In the genomic region with DNA sequence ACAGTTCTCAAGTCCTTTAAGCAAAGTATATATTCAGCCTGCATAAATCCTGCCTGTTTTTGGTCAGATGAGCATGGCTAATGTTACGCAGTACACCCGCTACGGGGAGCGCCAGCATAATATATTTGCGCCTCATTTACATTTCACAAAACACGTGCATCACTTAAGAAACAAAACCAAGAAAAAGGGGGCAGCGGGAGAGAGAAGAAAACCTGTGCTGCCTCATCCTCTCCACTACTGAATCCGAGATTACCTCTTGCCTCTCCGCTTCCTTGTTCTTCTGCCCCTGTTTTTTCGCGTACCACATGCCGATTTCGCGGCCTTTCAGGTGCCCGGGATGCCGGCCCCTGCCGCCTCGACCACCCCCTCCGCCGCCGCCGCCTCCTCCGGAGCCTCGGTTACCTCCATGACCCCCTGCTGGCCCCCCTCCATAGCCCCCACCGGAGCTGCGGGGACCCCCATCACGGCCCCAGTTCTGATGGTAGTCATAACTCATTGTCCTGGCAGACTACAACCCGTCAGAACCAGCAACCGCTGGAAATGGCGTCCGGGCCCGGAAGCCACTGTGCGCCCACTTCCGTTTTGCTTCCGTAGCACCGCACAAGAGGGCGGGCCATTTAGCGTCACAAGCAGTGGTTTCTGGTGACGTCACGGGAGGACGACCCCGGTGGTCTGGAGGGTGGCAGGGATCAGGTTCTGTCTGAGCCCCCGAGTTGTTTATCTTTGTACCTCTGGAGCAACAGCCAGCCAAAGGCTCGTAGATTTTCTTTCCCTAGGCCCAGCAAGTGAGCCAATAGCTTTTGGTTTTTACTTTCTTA, we compare ENCODE assay signal across 1 cellular context.
TF ChIP-seq lines count a peak whose summit lies in the region.

A gene with protein sequence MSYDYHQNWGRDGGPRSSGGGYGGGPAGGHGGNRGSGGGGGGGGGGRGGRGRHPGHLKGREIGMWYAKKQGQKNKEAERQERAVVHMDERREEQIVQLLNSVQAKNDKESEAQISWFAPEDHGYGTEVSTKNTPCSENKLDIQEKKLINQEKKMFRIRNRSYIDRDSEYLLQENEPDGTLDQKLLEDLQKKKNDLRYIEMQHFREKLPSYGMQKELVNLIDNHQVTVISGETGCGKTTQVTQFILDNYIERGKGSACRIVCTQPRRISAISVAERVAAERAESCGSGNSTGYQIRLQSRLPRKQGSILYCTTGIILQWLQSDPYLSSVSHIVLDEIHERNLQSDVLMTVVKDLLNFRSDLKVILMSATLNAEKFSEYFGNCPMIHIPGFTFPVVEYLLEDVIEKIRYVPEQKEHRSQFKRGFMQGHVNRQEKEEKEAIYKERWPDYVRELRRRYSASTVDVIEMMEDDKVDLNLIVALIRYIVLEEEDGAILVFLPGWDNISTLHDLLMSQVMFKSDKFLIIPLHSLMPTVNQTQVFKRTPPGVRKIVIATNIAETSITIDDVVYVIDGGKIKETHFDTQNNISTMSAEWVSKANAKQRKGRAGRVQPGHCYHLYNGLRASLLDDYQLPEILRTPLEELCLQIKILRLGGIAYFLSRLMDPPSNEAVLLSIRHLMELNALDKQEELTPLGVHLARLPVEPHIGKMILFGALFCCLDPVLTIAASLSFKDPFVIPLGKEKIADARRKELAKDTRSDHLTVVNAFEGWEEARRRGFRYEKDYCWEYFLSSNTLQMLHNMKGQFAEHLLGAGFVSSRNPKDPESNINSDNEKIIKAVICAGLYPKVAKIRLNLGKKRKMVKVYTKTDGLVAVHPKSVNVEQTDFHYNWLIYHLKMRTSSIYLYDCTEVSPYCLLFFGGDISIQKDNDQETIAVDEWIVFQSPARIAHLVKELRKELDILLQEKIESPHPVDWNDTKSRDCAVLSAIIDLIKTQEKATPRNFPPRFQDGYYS (minus strand): TSS at position 567 of the 818 bp plus-strand sequence. CDS start 71 bp downstream, at position 496.

TF ChIP-seq in HepG2, 621 proteins besides CTCF, POLR2A, EP300 and RAD21 (continued from another document and continues in another):
- TF ChIP-seq, protein P1, sequence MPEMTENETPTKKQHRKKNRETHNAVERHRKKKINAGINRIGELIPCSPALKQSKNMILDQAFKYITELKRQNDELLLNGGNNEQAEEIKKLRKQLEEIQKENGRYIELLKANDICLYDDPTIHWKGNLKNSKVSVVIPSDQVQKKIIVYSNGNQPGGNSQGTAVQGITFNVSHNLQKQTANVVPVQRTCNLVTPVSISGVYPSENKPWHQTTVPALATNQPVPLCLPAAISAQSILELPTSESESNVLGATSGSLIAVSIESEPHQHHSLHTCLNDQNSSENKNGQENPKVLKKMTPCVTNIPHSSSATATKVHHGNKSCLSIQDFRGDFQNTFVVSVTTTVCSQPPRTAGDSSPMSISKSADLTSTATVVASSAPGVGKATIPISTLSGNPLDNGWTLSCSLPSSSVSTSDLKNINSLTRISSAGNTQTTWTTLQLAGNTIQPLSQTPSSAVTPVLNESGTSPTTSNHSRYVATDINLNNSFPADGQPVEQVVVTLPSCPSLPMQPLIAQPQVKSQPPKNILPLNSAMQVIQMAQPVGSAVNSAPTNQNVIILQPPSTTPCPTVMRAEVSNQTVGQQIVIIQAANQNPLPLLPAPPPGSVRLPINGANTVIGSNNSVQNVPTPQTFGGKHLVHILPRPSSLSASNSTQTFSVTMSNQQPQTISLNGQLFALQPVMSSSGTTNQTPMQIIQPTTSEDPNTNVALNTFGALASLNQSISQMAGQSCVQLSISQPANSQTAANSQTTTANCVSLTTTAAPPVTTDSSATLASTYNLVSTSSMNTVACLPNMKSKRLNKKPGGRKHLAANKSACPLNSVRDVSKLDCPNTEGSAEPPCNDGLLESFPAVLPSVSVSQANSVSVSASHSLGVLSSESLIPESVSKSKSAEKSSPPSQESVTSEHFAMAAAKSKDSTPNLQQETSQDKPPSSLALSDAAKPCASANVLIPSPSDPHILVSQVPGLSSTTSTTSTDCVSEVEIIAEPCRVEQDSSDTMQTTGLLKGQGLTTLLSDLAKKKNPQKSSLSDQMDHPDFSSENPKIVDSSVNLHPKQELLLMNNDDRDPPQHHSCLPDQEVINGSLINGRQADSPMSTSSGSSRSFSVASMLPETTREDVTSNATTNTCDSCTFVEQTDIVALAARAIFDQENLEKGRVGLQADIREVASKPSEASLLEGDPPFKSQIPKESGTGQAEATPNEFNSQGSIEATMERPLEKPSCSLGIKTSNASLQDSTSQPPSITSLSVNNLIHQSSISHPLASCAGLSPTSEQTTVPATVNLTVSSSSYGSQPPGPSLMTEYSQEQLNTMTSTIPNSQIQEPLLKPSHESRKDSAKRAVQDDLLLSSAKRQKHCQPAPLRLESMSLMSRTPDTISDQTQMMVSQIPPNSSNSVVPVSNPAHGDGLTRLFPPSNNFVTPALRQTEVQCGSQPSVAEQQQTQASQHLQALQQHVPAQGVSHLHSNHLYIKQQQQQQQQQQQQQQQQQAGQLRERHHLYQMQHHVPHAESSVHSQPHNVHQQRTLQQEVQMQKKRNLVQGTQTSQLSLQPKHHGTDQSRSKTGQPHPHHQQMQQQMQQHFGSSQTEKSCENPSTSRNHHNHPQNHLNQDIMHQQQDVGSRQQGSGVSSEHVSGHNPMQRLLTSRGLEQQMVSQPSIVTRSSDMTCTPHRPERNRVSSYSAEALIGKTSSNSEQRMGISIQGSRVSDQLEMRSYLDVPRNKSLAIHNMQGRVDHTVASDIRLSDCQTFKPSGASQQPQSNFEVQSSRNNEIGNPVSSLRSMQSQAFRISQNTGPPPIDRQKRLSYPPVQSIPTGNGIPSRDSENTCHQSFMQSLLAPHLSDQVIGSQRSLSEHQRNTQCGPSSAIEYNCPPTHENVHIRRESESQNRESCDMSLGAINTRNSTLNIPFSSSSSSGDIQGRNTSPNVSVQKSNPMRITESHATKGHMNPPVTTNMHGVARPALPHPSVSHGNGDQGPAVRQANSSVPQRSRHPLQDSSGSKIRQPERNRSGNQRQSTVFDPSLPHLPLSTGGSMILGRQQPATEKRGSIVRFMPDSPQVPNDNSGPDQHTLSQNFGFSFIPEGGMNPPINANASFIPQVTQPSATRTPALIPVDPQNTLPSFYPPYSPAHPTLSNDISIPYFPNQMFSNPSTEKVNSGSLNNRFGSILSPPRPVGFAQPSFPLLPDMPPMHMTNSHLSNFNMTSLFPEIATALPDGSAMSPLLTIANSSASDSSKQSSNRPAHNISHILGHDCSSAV (CRISPR knock-in tag; IDR thresholded peaks at IDR 0.05; ENCODE audit: borderline replicate concordance) = no peak
- TF ChIP-seq ZNF605 (CRISPR knock-in tag; IDR thresholded peaks at IDR 0.05) (no peak), AKAP8 (CRISPR knock-in tag; IDR thresholded peaks at IDR 0.05) (no peak), RARA (CRISPR knock-in tag; IDR thresholded peaks at IDR 0.05) (no peak), ZNF30 (CRISPR knock-in tag; IDR thresholded peaks at IDR 0.05) (no peak; the same call in 1 of the 2 replicates), HMG20B (CRISPR knock-in tag; conservative IDR thresholded peaks at IDR 0.05) (0 out of 2 replicates have a peak, but pooled peaks have one; percentile 36), ZFP41 (CRISPR knock-in tag; IDR thresholded peaks at IDR 0.05; ENCODE audit: borderline replicate concordance) (no peak), HMGA1 (CRISPR knock-in tag; conservative IDR thresholded peaks at IDR 0.05) (no peak), ZBTB38 (CRISPR knock-in tag; IDR thresholded peaks at IDR 0.05) (0 out of 2 replicates have a peak, but pooled peaks have one; percentile 44), ZNF343 (CRISPR knock-in tag; IDR thresholded peaks at IDR 0.05) (no peak), JUND (CRISPR knock-in tag; IDR thresholded peaks at IDR 0.05) (no peak), ZNF878 (CRISPR knock-in tag; IDR thresholded peaks at IDR 0.05) (peak; percentile 49; the same call in 1 of the 2 replicates), ZNF136 (CRISPR knock-in tag; IDR thresholded peaks at IDR 0.05; ENCODE audit: low read depth) (peak; percentile 75; the same call in 1 of the 2 replicates), PRDM10 (CRISPR knock-in tag; IDR thresholded peaks at IDR 0.05; ENCODE audit: low read depth) (no peak), ZSCAN29 (CRISPR knock-in tag; conservative IDR thresholded peaks at IDR 0.05) (no peak), RARG (CRISPR knock-in tag; IDR thresholded peaks at IDR 0.05; ENCODE audit: low read depth) (no peak), MTF1 (CRISPR knock-in tag; IDR thresholded peaks at IDR 0.05) (no peak), NFE2L2 (IDR thresholded peaks at IDR 0.05; ENCODE audit: low read length) (no peak), ZSCAN25 (CRISPR knock-in tag; IDR thresholded peaks at IDR 0.05) (no peak), FLYWCH1 (CRISPR knock-in tag; IDR thresholded peaks at IDR 0.05) (no peak), CENPBD1 (CRISPR knock-in tag; IDR thresholded peaks at IDR 0.05; ENCODE audit: borderline replicate concordance, low read depth) (no peak), HOXA7 (CRISPR knock-in tag; IDR thresholded peaks at IDR 0.05) (no peak), ZBTB1 (CRISPR knock-in tag; IDR thresholded peaks at IDR 0.05; ENCODE audit: borderline replicate concordance) (no peak)
- TF ChIP-seq, protein P2, sequence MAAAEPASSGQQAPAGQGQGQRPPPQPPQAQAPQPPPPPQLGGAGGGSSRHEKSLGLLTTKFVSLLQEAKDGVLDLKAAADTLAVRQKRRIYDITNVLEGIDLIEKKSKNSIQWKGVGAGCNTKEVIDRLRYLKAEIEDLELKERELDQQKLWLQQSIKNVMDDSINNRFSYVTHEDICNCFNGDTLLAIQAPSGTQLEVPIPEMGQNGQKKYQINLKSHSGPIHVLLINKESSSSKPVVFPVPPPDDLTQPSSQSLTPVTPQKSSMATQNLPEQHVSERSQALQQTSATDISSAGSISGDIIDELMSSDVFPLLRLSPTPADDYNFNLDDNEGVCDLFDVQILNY (CRISPR knock-in tag; conservative IDR thresholded peaks at IDR 0.05) = no peak
- TF ChIP-seq, protein P3, sequence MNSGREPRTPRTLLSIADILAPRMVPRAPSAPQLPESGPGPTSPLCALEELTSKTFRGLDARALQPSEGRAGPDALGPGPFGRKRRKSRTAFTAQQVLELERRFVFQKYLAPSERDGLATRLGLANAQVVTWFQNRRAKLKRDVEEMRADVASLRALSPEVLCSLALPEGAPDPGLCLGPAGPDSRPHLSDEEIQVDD (CRISPR knock-in tag; IDR thresholded peaks at IDR 0.05; ENCODE audit: borderline replicate concordance) = no peak
- TF ChIP-seq, protein P4, sequence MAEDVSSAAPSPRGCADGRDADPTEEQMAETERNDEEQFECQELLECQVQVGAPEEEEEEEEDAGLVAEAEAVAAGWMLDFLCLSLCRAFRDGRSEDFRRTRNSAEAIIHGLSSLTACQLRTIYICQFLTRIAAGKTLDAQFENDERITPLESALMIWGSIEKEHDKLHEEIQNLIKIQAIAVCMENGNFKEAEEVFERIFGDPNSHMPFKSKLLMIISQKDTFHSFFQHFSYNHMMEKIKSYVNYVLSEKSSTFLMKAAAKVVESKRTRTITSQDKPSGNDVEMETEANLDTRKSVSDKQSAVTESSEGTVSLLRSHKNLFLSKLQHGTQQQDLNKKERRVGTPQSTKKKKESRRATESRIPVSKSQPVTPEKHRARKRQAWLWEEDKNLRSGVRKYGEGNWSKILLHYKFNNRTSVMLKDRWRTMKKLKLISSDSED (CRISPR knock-in tag; IDR thresholded peaks at IDR 0.05) = no peak
- TF ChIP-seq, protein P5, sequence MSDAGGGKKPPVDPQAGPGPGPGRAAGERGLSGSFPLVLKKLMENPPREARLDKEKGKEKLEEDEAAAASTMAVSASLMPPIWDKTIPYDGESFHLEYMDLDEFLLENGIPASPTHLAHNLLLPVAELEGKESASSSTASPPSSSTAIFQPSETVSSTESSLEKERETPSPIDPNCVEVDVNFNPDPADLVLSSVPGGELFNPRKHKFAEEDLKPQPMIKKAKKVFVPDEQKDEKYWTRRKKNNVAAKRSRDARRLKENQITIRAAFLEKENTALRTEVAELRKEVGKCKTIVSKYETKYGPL (CRISPR knock-in tag; IDR thresholded peaks at IDR 0.05) = no peak
- TF ChIP-seq, protein P6, sequence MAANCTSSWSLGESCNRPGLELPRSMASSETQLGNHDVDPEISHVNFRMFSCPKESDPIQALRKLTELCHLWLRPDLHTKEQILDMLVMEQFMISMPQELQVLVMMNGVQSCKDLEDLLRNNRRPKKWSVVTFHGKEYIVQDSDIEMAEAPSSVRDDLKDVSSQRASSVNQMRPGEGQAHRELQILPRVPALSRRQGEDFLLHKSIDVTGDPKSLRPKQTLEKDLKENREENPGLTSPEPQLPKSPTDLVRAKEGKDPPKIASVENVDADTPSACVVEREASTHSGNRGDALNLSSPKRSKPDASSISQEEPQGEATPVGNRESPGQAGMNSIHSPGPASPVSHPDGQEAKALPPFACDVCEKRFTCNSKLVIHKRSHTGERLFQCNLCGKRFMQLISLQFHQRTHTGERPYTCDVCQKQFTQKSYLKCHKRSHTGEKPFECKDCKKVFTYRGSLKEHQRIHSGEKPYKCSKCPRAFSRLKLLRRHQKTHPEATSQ (CRISPR knock-in tag; IDR thresholded peaks at IDR 0.05; ENCODE audit: borderline replicate concordance) = peak; percentile 21; the same call in 1 of the 2 replicates
